15 cellular contexts compared by ENCODE assay signal in the genomic region with DNA sequence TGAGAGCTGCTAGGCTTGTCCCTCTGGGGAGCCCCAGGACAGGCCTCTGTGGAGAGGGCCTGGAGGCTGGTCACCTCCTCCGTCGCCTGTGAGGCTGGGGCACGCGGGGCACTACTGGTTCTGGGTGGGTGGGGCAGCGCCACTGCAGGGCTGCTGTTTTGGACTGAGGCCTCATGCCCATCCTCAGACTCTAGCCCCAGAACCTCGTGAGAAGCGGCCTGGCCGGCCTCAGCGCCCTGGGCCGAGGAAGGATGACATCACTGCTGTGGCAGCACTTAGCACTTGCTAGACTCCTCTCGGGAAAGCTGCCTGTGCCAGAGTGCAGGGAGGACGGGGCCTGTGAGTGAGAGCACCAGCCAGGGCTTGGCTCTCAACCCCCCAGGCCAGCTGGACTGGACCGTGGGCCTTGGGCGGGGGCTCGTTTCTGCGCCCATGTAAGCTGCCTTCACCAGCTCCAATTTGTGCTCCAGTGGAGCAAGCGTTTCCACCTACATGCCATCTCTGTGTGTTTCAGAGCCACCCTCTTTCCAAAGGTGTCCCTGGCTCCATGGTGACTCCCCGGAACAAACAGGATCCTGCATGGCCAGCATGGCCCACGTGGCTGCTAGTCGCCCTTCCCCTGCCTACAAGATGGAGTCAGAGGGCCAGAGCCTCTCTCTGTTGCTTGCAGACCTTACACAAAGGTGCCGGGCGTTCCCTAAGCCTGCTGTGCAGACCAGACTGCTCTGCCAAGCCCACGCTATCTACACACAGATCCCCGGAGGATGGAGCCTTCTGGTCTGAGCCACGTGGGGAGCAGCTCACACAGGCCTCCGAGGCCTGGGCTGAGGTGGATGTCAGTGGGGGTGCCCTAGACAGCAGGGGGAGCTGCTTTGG.
DNase-seq lines count a peak whose midpoint lies in the region; ATAC-seq and TF ChIP-seq lines count a peak whose summit lies in the region.
"Had no signal": no experiment of that assay in that cellular context is flagged by ENCODE, and none has a peak within 500 bp of the region (broad histone marks: within the 10 kb centered on the region; RNA-seq: fewer than 3 reads in every experiment).

No MANE protein-coding gene starts in this region.

- H3K9ac ChIP-seq in neuronal stem cell (ENCODE audit: low read depth, low read length, poor library complexity), result no peak overlapping the region

- H3K23ac ChIP-seq in neuronal stem cell (ENCODE audit: low read depth, low read length, poor library complexity), result no peak overlapping the region

- no peak for TF ChIP-seq POLR2A in gastrocnemius medialis (IDR thresholded peaks at IDR 0.05)

- in situ Hi-C loops in gastrocnemius medialis (cut with MboI; ENCODE audit: low sequenced_read_pairs in 4 of 4), result no loop called here

- no peaks in the 10 kb centered on the region for H3K9me3 ChIP-seq in neuronal stem cell (replicated peaks in 1 of 2; ENCODE audit: control insufficient read depth in 2 of 2, insufficient read depth in 1 of 2, low read depth in 1 of 2, low read length in 2 of 2)
- H3K9me3 ChIP-seq in SJCRH30 (replicated peaks), result no peaks in the 10 kb centered on the region
- H3K9me3 ChIP-seq in gastrocnemius medialis, result no peaks in the 10 kb centered on the region
- H3K9me3 ChIP-seq: body of pancreas, gastroesophageal sphincter, psoas muscle, tibial artery had no signal

- H3K4ac ChIP-seq in neuronal stem cell (ENCODE audit: low read length), result no peak overlapping the region

- H2BK15ac ChIP-seq in neuronal stem cell (ENCODE audit: low read length), result peak overlapping the region; percentile 40

- ATAC-seq in GM21723 (IDR thresholded peaks at IDR 0.05; ENCODE audit: unreplicated experiment), result no peak
- ATAC-seq in gastrocnemius medialis, result no peak
- ATAC-seq: body of pancreas, gastroesophageal sphincter had no signal

- H3K18ac ChIP-seq in neuronal stem cell (ENCODE audit: low read length), result peak overlapping the region; percentile 73

- H3K27ac ChIP-seq in neuronal stem cell (replicated peaks; ENCODE audit: low read length) (no peak overlapping the region), SJCRH30 (no peak overlapping the region), gastrocnemius medialis (no peak overlapping the region)
- H3K27ac ChIP-seq: body of pancreas, gastroesophageal sphincter, psoas muscle, tibial artery, VCaP had no signal

- peaks cover 18 to 36% of the 10 kb centered on the region in 2 donors for H3K4me1 ChIP-seq in neuronal stem cell (ENCODE audit: control insufficient read depth in 2 of 2, insufficient read depth in 1 of 2, low read depth in 1 of 2, low read length in 2 of 2)
- H3K4me1 ChIP-seq in SJCRH30, result no peaks in the 10 kb centered on the region
- H3K4me1 ChIP-seq in gastrocnemius medialis, result no peaks in the 10 kb centered on the region
- H3K4me1 ChIP-seq: body of pancreas, gastroesophageal sphincter, psoas muscle, tibial artery had no signal

- H3K4me2 ChIP-seq in neuronal stem cell (ENCODE audit: insufficient read depth, low read length, poor library complexity, severe bottlenecking), result no peak overlapping the region

- peaks cover 3% of the 10 kb centered on the region for H3K79me1 ChIP-seq in neuronal stem cell (ENCODE audit: low read depth, low read length)

- H2BK5ac ChIP-seq in neuronal stem cell (ENCODE audit: low read length), result no peak overlapping the region

- H2BK12ac ChIP-seq in neuronal stem cell (ENCODE audit: low read length), result no peak overlapping the region

- no peak overlapping the region for H3K4me3 ChIP-seq in fibroblast of the aortic adventitia (ENCODE audit: low read depth, low read length)
- H3K4me3 ChIP-seq in neuronal stem cell (ENCODE audit: low read length in 2 of 2), result no peak overlapping the region
- no peak overlapping the region for H3K4me3 ChIP-seq in SJCRH30
- no peak overlapping the region for H3K4me3 ChIP-seq in gastrocnemius medialis
- H3K4me3 ChIP-seq: body of pancreas, gastroesophageal sphincter, psoas muscle, tibial artery had no signal

- H3K36me3 ChIP-seq in neuronal stem cell (replicated peaks in 1 of 2; ENCODE audit: control insufficient read depth in 2 of 2, insufficient read depth in 2 of 2, low read length in 2 of 2) (peaks cover 2 to 6% of the 10 kb centered on the region in 2 donors), SJCRH30 (no peaks in the 10 kb centered on the region), gastrocnemius medialis (no peaks in the 10 kb centered on the region)
- H3K36me3 ChIP-seq: gastroesophageal sphincter, tibial artery had no signal

- H3K27me3 ChIP-seq in neuronal stem cell (ENCODE audit: control insufficient read depth in 3 of 3, insufficient read depth in 3 of 3, low read depth in 1 of 3, low read length in 3 of 3) (no peaks in the 10 kb centered on the region), SJCRH30 (peaks cover 13% of the 10 kb centered on the region), gastrocnemius medialis (no peaks in the 10 kb centered on the region)
- H3K27me3 ChIP-seq: body of pancreas, gastroesophageal sphincter had no signal

- H2BK120ac ChIP-seq in neuronal stem cell (ENCODE audit: low read depth, low read length), result no peak overlapping the region

- intact Hi-C loops in gastrocnemius medialis (cut with DNase I; ENCODE audit: low total_unique reads), result no loop called here

- H2AFZ ChIP-seq in neuronal stem cell (ENCODE audit: low read length), result no peak overlapping the region

- H4K8ac ChIP-seq in neuronal stem cell (ENCODE audit: low read depth, low read length), result no peak overlapping the region

- no peak overlapping the region for H4K91ac ChIP-seq in neuronal stem cell (ENCODE audit: low read depth, low read length, poor library complexity)

- TF ChIP-seq CTCF in fibroblast of the aortic adventitia (IDR thresholded peaks at IDR 0.05; ENCODE audit: insufficient read depth, low read length), result no peak
- TF ChIP-seq CTCF in gastrocnemius medialis (IDR thresholded peaks at IDR 0.05 in 4 of 5, conservative IDR thresholded peaks at IDR 0.05 in 1 of 5), result no peak

- peak overlapping the region; percentile 48 for H2AK5ac ChIP-seq in neuronal stem cell (ENCODE audit: low read depth, low read length)

- no CpG with 5 or more reads among the region's 26 CpGs for WGBS in neuronal stem cell (ENCODE audit: extremely low coverage in 2 of 2, insufficient read length in 2 of 2, insufficient replicate concordance in 1 of 2), 2 donors

- DNase-seq in ELF-1 (ENCODE audit: low read depth, low spot score), result peak; percentile 30
- peak; percentile 71 for DNase-seq in NCI-H69 (lab: John Stamatoyannopoulos, UW)
- peak; percentile 32 for DNase-seq in fibroblast of the aortic adventitia (ENCODE audit: low read depth)
- DNase-seq in neuronal stem cell (ENCODE audit: low spot score), result no peak
- DNase-seq in stimulated activated CD4-positive, alpha-beta T cell treated with anti-CD3 and anti-CD28 coated beads, Interleukin-12 subunit alpha, Interleukin-12 subunit beta, amount 100 ng/mL, for 4 hours, result no peak
- no peak for DNase-seq in SJCRH30
- DNase-seq in gastrocnemius medialis, result no peak
- DNase-seq: activated naive CD4-positive, alpha-beta T cell; body of pancreas; CD4-positive, CD25-positive, alpha-beta regulatory T cell had no signal

- H3K14ac ChIP-seq in neuronal stem cell (ENCODE audit: low read length), result peak overlapping the region; percentile 90

Comparison
In these comparisons a context has a peak if more than half of its experiments do, and no peak if none do; other contexts are left out.
1. DNase-seq: peak in ELF-1 (single experiment), NCI-H69 (single experiment) and fibroblast of the aortic adventitia (single experiment); none in neuronal stem cell (single experiment), stimulated activated CD4-positive, alpha-beta T cell treated with anti-CD3 and anti-CD28 coated beads, Interleukin-12 subunit alpha, Interleukin-12 subunit beta, amount 100 ng/mL, for 4 hours (single experiment), SJCRH30 (0 of 2) and gastrocnemius medialis (0 of 2).